In genomic region chr2:110675679-110676078, GRCh38 we compare ENCODE assay signal across 2 cellular contexts.
TF ChIP-seq lines count a peak whose summit lies in the region.

No MANE protein-coding gene starts in this region.

TF ChIP-seq in A549, 52 proteins besides CTCF, POLR2A, EP300 and RAD21:
- TF ChIP-seq SREBF2 (IDR thresholded peaks at IDR 0.05) (no peak), HDAC2 (IDR thresholded peaks at IDR 0.05) (no peak), REST (IDR thresholded peaks at IDR 0.05) (no peak), HEYL (CRISPR knock-in tag; IDR thresholded peaks at IDR 0.05) (no peak), MAX (IDR thresholded peaks at IDR 0.05) (no peak), CHD4 (IDR thresholded peaks at IDR 0.05; ENCODE audit: borderline replicate concordance) (no peak), SMC3 (IDR thresholded peaks at IDR 0.05) (no peak), JUNB (IDR thresholded peaks at IDR 0.05) (no peak), KDM5A (IDR thresholded peaks at IDR 0.05) (no peak), CEBPB (IDR thresholded peaks at IDR 0.05) (no peak), CBX2 (IDR thresholded peaks at IDR 0.05; ENCODE audit: borderline replicate concordance, low read depth) (no peak)

TF ChIP-seq in IMR-90, 13 proteins besides CTCF, POLR2A, EP300 and RAD21:
- TF ChIP-seq RCOR1 (IDR thresholded peaks at IDR 0.05; ENCODE audit: insufficient replicate concordance, low read length): no peak
- TF ChIP-seq SMC3 (IDR thresholded peaks at IDR 0.05; ENCODE audit: low read depth, low read length): no peak
- no peak for TF ChIP-seq MXI1 (IDR thresholded peaks at IDR 0.05; ENCODE audit: borderline replicate concordance, low read depth, low read length)
- no peak for TF ChIP-seq BHLHE40 (IDR thresholded peaks at IDR 0.05; ENCODE audit: low read depth, low read length)
- no peak for TF ChIP-seq RFX5 (IDR thresholded peaks at IDR 0.05; ENCODE audit: low read depth, low read length)
- no peak for TF ChIP-seq CHD1 (IDR thresholded peaks at IDR 0.05; ENCODE audit: low read depth, low read length)
- no peak for TF ChIP-seq USF2 (IDR thresholded peaks at IDR 0.05; ENCODE audit: low read depth, low read length)
- no peak for TF ChIP-seq MAZ (IDR thresholded peaks at IDR 0.05; ENCODE audit: borderline replicate concordance, low read depth, low read length)
